Comparison of ENCODE assay signal across 9 cellular contexts in genomic region chr2:28408764-28409599, GRCh38. TPM values are rescaled to one million over a fixed set of nuclear protein-coding genes. Genes with fewer than 3 reads are reported as not detected.
DNase-seq lines count a peak whose midpoint lies in the region; ATAC-seq and TF ChIP-seq lines count a peak whose summit lies in the region.
"Had no signal": no experiment of that assay in that cellular context is flagged by ENCODE, and none has a peak within 500 bp of the region (broad histone marks: within the 10 kb centered on the region; RNA-seq: fewer than 3 reads in every experiment).

No MANE protein-coding gene starts in this region.

- H3K27ac Mint-ChIP-seq in activated naive CD8-positive, alpha-beta T cell, result peak overlapping the region; percentile 94

- H3K4me1 Mint-ChIP-seq in activated naive CD8-positive, alpha-beta T cell (ENCODE audit: low read depth), result peaks cover 59% of the 10 kb centered on the region

- no peak for TF ChIP-seq CTCF in right atrium auricular region (IDR thresholded peaks at IDR 0.05)

- H3K9me3 Mint-ChIP-seq in activated naive CD8-positive, alpha-beta T cell (ENCODE audit: low read depth), result no peaks in the 10 kb centered on the region

- no peaks in the 10 kb centered on the region for H3K27me3 Mint-ChIP-seq in activated naive CD8-positive, alpha-beta T cell

- H3K27ac ChIP-seq in right atrium auricular region (peak overlapping the region in 1 of 2 donors; percentile 5), thymus (ENCODE audit: low read depth) (peak overlapping the region; percentile 58)

- no peak overlapping the region for H3K4me3 ChIP-seq in right atrium auricular region
- no peak overlapping the region for H3K4me3 ChIP-seq in thymus (ENCODE audit: low read length)

- peak overlapping the region; percentile 76 for H3K4me3 Mint-ChIP-seq in activated naive CD8-positive, alpha-beta T cell

- DNase-seq in left cardiac atrium (no peak), right atrium auricular region (ENCODE audit: low spot score) (no peak), mucosa of gallbladder (ENCODE audit: low spot score) (peak; percentile 73)
- DNase-seq: DND-41 had no signal

- 66% methylated on average over 26 of the region's 26 CpGs for WGBS in thymus

- peaks cover 8% of the 10 kb centered on the region for H3K36me3 Mint-ChIP-seq in activated naive CD8-positive, alpha-beta T cell

- peaks cover 100% of the 10 kb centered on the region for H3K36me3 ChIP-seq in right atrium auricular region
- peaks cover 5% of the 10 kb centered on the region for H3K36me3 ChIP-seq in thymus (ENCODE audit: control insufficient read depth, insufficient read depth)

- intact Hi-C loops in left cardiac atrium (cut with DNase I), result no loop called here

- H3K27me3 ChIP-seq in right atrium auricular region (no peaks in the 10 kb centered on the region), thymus (ENCODE audit: control insufficient read depth, insufficient read depth) (no peaks in the 10 kb centered on the region)

- peaks cover 0 to 64% of the 10 kb centered on the region in 2 donors for H3K4me1 ChIP-seq in right atrium auricular region
- peaks cover 17% of the 10 kb centered on the region for H3K4me1 ChIP-seq in thymus (ENCODE audit: control insufficient read depth, insufficient read depth, low read length)

- H3K9me3 ChIP-seq in right atrium auricular region, result no peaks in the 10 kb centered on the region
- H3K9me3 ChIP-seq in thymus (ENCODE audit: control insufficient read depth), result no peaks in the 10 kb centered on the region

- peak; percentile 2 to 16 for ATAC-seq in left cardiac atrium
- ATAC-seq in HG03175 (IDR thresholded peaks at IDR 0.05; ENCODE audit: unreplicated experiment), result no peak
- no peak for ATAC-seq in HG03342 (IDR thresholded peaks at IDR 0.05; ENCODE audit: unreplicated experiment)
- ATAC-seq in GM18907 (IDR thresholded peaks at IDR 0.05; ENCODE audit: unreplicated experiment), result no peak

RNA-seq across cellular contexts. Expression of gene FOSL2, which starts 16.3 kb away (rescaled TPM):
- total RNA-seq in left cardiac atrium (100 to 1,000 TPM in 1 of 2 donors, 10 to 100 TPM in 1; 66.6 to 140 TPM), right atrium auricular region (100 to 1,000 TPM in 1 of 2 donors, 10 to 100 TPM in 1; 54.0 to 116 TPM), mucosa of gallbladder (162 TPM)
- polyA plus RNA-seq in thymus, result 37.1 TPM

Comparison
In these comparisons a context has a peak if more than half of its experiments do, and no peak if none do; other contexts are left out.
1. ATAC-seq: peak in left cardiac atrium (2 of 2); none in HG03175 (single experiment), HG03342 (single experiment) and GM18907 (single experiment).